ENCODE assay signal across 8 cellular contexts in the genomic region with DNA sequence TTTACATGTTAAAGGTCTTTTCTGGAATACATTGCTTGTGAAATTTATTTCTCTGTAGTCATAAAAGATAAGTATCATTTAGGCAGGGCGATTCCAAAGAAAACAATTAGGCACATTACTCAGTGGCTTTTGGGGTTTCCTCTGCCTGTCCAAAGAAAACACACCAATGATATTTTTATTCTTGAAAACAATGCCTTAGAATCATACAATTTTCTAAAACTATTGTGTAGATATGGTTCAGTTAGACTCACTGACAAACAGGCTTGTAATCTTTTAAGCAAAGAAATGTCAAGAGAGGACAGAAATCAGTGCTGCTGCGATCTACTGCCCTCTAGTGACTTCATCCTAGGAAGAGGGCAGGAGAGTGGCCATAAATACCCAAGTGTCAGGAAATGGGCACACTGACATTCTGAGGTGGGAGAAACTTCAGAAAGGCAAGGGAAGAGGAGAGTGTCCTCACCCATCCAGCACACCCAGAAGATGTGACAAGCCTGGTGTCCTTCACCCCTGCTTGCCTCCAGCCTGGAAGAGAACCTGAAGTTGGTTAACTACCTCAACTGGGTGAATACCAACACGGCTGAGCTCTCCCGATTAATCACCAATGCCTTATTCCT.
DNase-seq lines count a peak whose midpoint lies in the region; ATAC-seq and TF ChIP-seq lines count a peak whose summit lies in the region.

No MANE protein-coding gene starts in this region.

- H3K27ac Mint-ChIP-seq in stimulated activated naive CD8-positive, alpha-beta T cell treated with anti-CD3 and anti-CD28 coated beads, Interleukin-15, amount 100 ng/mL, for 72 hours, result no peak overlapping the region

- no peaks in the 10 kb centered on the region for H3K27me3 ChIP-seq in BE2C

- intact Hi-C loops in lower leg skin (cut with DNase I; ENCODE audit: low total_unique reads), result no loop called here

- ATAC-seq in stimulated activated naive CD8-positive, alpha-beta T cell treated with anti-CD3 and anti-CD28 coated beads, Interleukin-15, amount 100 ng/mL, for 72 hours, result peak; percentile 48
- ATAC-seq in GM19351 (IDR thresholded peaks at IDR 0.05; ENCODE audit: unreplicated experiment), result no peak

- no peaks in the 10 kb centered on the region for H3K9me3 ChIP-seq in BE2C

- peaks cover 45% of the 10 kb centered on the region for H3K4me1 Mint-ChIP-seq in stimulated activated naive CD8-positive, alpha-beta T cell treated with anti-CD3 and anti-CD28 coated beads, Interleukin-15, amount 100 ng/mL, for 72 hours

- peaks cover 68% of the 10 kb centered on the region for H3K36me3 ChIP-seq in BE2C

- no peaks in the 10 kb centered on the region for H3K27me3 Mint-ChIP-seq in stimulated activated naive CD8-positive, alpha-beta T cell treated with anti-CD3 and anti-CD28 coated beads, Interleukin-15, amount 100 ng/mL, for 72 hours

- WGBS in lower leg skin, 2 donors, result 63 to 68% methylated on average over 4 of the region's 4 CpGs

- DNase-seq in BE2C (peak; percentile 34), NCI-H748 (lab: John Stamatoyannopoulos, UW; ENCODE audit: unreplicated experiment) (peak; percentile 19), astrocyte of the hippocampus (ENCODE audit: low read depth, low spot score) (peak; percentile 76), iPS DF 19.7 (ENCODE audit: low read depth, low spot score) (peak; percentile 7), lower leg skin (ENCODE audit: low spot score in 2 of 2) (no peak)
- DNase-seq in stimulated activated naive CD8-positive, alpha-beta T cell treated with anti-CD3 and anti-CD28 coated beads, Interleukin-15, amount 100 ng/mL, for 72 hours, result no peak

- no peak overlapping the region for H3K4me3 ChIP-seq in BE2C (ENCODE audit: low read depth, low read length)
- no peak overlapping the region for H3K4me3 ChIP-seq in lower leg skin (ENCODE audit: low read depth, poor library complexity, severe bottlenecking)

- H3K4me3 Mint-ChIP-seq in stimulated activated naive CD8-positive, alpha-beta T cell treated with anti-CD3 and anti-CD28 coated beads, Interleukin-15, amount 100 ng/mL, for 72 hours, result no peak overlapping the region

- TF ChIP-seq POLR2A in lower leg skin (IDR thresholded peaks at IDR 0.05), result no peak

- TF ChIP-seq CTCF in BE2C (IDR thresholded peaks at IDR 0.05; ENCODE audit: low read depth, low read length) (peak; percentile 82), GM12873 (IDR thresholded peaks at IDR 0.05; ENCODE audit: insufficient read depth, low read depth, low read length, missing control alignments) (peak; percentile 51), lower leg skin (IDR thresholded peaks at IDR 0.05) (no peak)

- H3K9me3 Mint-ChIP-seq in stimulated activated naive CD8-positive, alpha-beta T cell treated with anti-CD3 and anti-CD28 coated beads, Interleukin-15, amount 100 ng/mL, for 72 hours, result no peaks in the 10 kb centered on the region

- H3K4me1 ChIP-seq in BE2C, result no peaks in the 10 kb centered on the region; the same call in 1 of the 2 replicates

Comparison
In these comparisons a context has a peak if more than half of its experiments do, and no peak if none do; other contexts are left out.
1. DNase-seq: peak in BE2C (single experiment), NCI-H748 (single experiment), astrocyte of the hippocampus (single experiment) and iPS DF 19.7 (single experiment); none in stimulated activated naive CD8-positive, alpha-beta T cell treated with anti-CD3 and anti-CD28 coated beads, Interleukin-15, amount 100 ng/mL, for 72 hours (0 of 2) and lower leg skin (0 of 2).
2. CTCF ChIP-seq: peak in BE2C (single experiment) and GM12873 (single experiment); none in lower leg skin (0 of 3).